13 cellular contexts compared by ENCODE assay signal in genomic region chr3:169348981-169349942, GRCh38.
A peak's percentile ranks its signal among the peaks of the same experiment; 100 is the strongest.
DNase-seq lines count a peak whose midpoint lies in the region; ATAC-seq and TF ChIP-seq lines count a peak whose summit lies in the region.
"Had no signal": no experiment of that assay in that cellular context is flagged by ENCODE, and none has a peak within 500 bp of the region (broad histone marks: within the 10 kb centered on the region; RNA-seq: fewer than 3 reads in every experiment).

No MANE protein-coding gene starts in this region.

- peaks cover 5% of the 10 kb centered on the region; the same call in 1 of the 2 replicates for H3K27me3 Mint-ChIP-seq in WTC11 (ENCODE audit: low read depth)

- ATAC-seq in WTC11 (peak; percentile 50; the same call in 1 of the 2 replicates), GM21619 (IDR thresholded peaks at IDR 0.05; ENCODE audit: unreplicated experiment) (no peak)
- ATAC-seq: activated T-helper 17 cell treated with anti-CD3 and anti-CD28 coated beads, Interleukin-2, amount 50 U/mL, for 72 hours; heart left ventricle had no signal

- H3K4me3 ChIP-seq in HEK293 (ENCODE audit: low read depth, low read length) (no peak overlapping the region), fibroblast of mammary gland (ENCODE audit: control insufficient read depth, low read depth, low read length) (no peak overlapping the region)
- H3K4me3 ChIP-seq: heart left ventricle had no signal

- no peak overlapping the region for H3K4me3 Mint-ChIP-seq in WTC11
- H3K4me3 Mint-ChIP-seq: activated T-helper 17 cell treated with anti-CD3 and anti-CD28 coated beads, Interleukin-2, amount 50 U/mL, for 72 hours had no signal

- CTCF ChIA-PET in HEK293 (lab: Yijun Ruan, JAX) (no interaction called here), WTC11 (lab: Charles Lee) (no interaction called here)

- H3K36me3 ChIP-seq in HEK293 (ENCODE audit: control insufficient read depth in 2 of 2, insufficient read depth in 1 of 2, low read length in 2 of 2): no peaks in the 10 kb centered on the region
- H3K36me3 ChIP-seq: heart left ventricle had no signal

- H3K9me3 ChIP-seq in HEK293 (ENCODE audit: control insufficient read depth, insufficient read depth, low read depth, low read length): no peaks in the 10 kb centered on the region; the same call in 1 of the 2 replicates
- H3K9me3 ChIP-seq: heart left ventricle had no signal

- no peaks in the 10 kb centered on the region for H3K36me3 Mint-ChIP-seq in WTC11

- no peak overlapping the region for H3K27ac Mint-ChIP-seq in WTC11
- H3K27ac Mint-ChIP-seq: activated T-helper 17 cell treated with anti-CD3 and anti-CD28 coated beads, Interleukin-2, amount 50 U/mL, for 72 hours had no signal

- peaks cover 46% of the 10 kb centered on the region for H3K4me1 Mint-ChIP-seq in WTC11

- intact Hi-C loops in posterior cingulate gyrus (cut with DNase I): loop anchor here (10.0 kb wide), 1 partner anchor 316 kb away; the partner anchor contains the start of gene MECOM

- H3K4me1 ChIP-seq in HEK293 (ENCODE audit: control insufficient read depth, insufficient read depth, low read length): peaks cover 15% of the 10 kb centered on the region

- DNase-seq in WTC11 (ENCODE audit: low spot score) (no peak), fibroblast of mammary gland (ENCODE audit: low read depth) (peak; percentile 13), renal cortical epithelial cell (ENCODE audit: low read depth) (peak; percentile 88), hepatic stellate cell (ENCODE audit: low spot score) (no peak), posterior cingulate gyrus (no peak), UCSD-AML1 (lab: John Stamatoyannopoulos, UW; ENCODE audit: unreplicated experiment) (no peak)
- DNase-seq: cerebellar nuclear complex, heart left ventricle, NCI-H510A, SHP77 treated with DMSO at 0.1 percent for 48 hours had no signal

- TF ChIP-seq CTCF in HEK293 (tag by site-specific recombination; IDR thresholded peaks at IDR 0.05) (no peak), WTC11 (IDR thresholded peaks at IDR 0.05) (no peak), fibroblast of mammary gland (conservative IDR thresholded peaks at IDR 0.05; ENCODE audit: control insufficient read depth, insufficient read depth, low read depth, low read length) (no peak)

- POLR2A ChIA-PET in HEK293 (lab: Yijun Ruan, JAX) (no interaction called here), WTC11 (lab: Charles Lee) (no interaction called here)

- H3K9me3 Mint-ChIP-seq in WTC11: no peaks in the 10 kb centered on the region
- H3K9me3 Mint-ChIP-seq: activated T-helper 17 cell treated with anti-CD3 and anti-CD28 coated beads, Interleukin-2, amount 50 U/mL, for 72 hours had no signal

- H3K27ac ChIP-seq in HEK293 (ENCODE audit: extremely low read depth, low read depth, low read length): no peak overlapping the region
- H3K27ac ChIP-seq: heart left ventricle had no signal

TF ChIP-seq in HEK293, 187 proteins besides CTCF, POLR2A, EP300 and RAD21 (continues in another document):
- no peak for TF ChIP-seq ZNF169 (tag by site-specific recombination; IDR thresholded peaks at IDR 0.05)
- TF ChIP-seq ZNF223 (tag by site-specific recombination; IDR thresholded peaks at IDR 0.05): no peak
- TF ChIP-seq, protein P1, sequence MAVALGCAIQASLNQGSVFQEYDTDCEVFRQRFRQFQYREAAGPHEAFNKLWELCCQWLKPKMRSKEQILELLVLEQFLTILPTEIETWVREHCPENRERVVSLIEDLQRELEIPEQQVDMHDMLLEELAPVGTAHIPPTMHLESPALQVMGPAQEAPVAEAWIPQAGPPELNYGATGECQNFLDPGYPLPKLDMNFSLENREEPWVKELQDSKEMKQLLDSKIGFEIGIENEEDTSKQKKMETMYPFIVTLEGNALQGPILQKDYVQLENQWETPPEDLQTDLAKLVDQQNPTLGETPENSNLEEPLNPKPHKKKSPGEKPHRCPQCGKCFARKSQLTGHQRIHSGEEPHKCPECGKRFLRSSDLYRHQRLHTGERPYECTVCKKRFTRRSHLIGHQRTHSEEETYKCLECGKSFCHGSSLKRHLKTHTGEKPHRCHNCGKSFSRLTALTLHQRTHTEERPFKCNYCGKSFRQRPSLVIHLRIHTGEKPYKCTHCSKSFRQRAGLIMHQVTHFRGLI (tag by site-specific recombination; IDR thresholded peaks at IDR 0.05): no peak
- TF ChIP-seq REPIN1 (tag by site-specific recombination; IDR thresholded peaks at IDR 0.05; ENCODE audit: low read depth): no peak
- TF ChIP-seq AEBP2 (tag by site-specific recombination; IDR thresholded peaks at IDR 0.05; ENCODE audit: borderline replicate concordance): no peak
- TF ChIP-seq ZNF629 (tag by site-specific recombination; IDR thresholded peaks at IDR 0.05): peak; percentile 24; the same call in 1 of the 2 replicates
- TF ChIP-seq SETDB1 (IDR thresholded peaks at IDR 0.05; ENCODE audit: insufficient read length, low read length): peak; percentile 35
- no peak for TF ChIP-seq ZSCAN4 (tag by site-specific recombination; IDR thresholded peaks at IDR 0.05)
- TF ChIP-seq ZNF548 (tag by site-specific recombination; IDR thresholded peaks at IDR 0.05): no peak
- TF ChIP-seq ZBTB8A (tag by site-specific recombination; IDR thresholded peaks at IDR 0.05): no peak

TF ChIP-seq in WTC11, 78 proteins besides CTCF, POLR2A, EP300 and RAD21:
- TF ChIP-seq ZNF263 (CRISPR knock-in tag; IDR thresholded peaks at IDR 0.05; ENCODE audit: low read depth): no peak

Comparison
In these comparisons a context has a peak if more than half of its experiments do, and no peak if none do; other contexts are left out.
1. DNase-seq: peak in fibroblast of mammary gland (single experiment) and renal cortical epithelial cell (single experiment); none in WTC11 (single experiment), hepatic stellate cell (single experiment), posterior cingulate gyrus (0 of 10) and UCSD-AML1 (single experiment).